ENCODE assay signal across 1 cellular context in genomic region chr19:3027292-3027691, GRCh38.
TF ChIP-seq lines count a peak whose summit lies in the region.

No MANE protein-coding gene starts in this region.

TF ChIP-seq in K562, 482 proteins besides CTCF, POLR2A, EP300 and RAD21:
- TF ChIP-seq NCOA6 (IDR thresholded peaks at IDR 0.05) (no peak), IFI16 (CRISPR knock-in tag; IDR thresholded peaks at IDR 0.05) (no peak), ELF1 (tag; IDR thresholded peaks at IDR 0.05) (no peak), CBX3 (IDR thresholded peaks at IDR 0.05; ENCODE audit: borderline replicate concordance in 1 of 2, low read length in 2 of 2) (no peak), NUFIP1 (IDR thresholded peaks at IDR 0.05; ENCODE audit: partially characterized antibody) (no peak), MAZ (CRISPR knock-in tag; conservative IDR thresholded peaks at IDR 0.05 in 1 of 2, IDR thresholded peaks at IDR 0.05 in 1 of 2) (no peak), PCBP1 (IDR thresholded peaks at IDR 0.05; ENCODE audit: low read depth, low read length, poor library complexity, severe bottlenecking) (no peak), RCOR1 (IDR thresholded peaks at IDR 0.05; ENCODE audit: borderline replicate concordance in 1 of 2, low read depth in 2 of 2, low read length in 2 of 2) (no peak), POLR2G (IDR thresholded peaks at IDR 0.05; ENCODE audit: low read depth, low read length) (no peak), HSF4 (CRISPR knock-in tag; IDR thresholded peaks at IDR 0.05; ENCODE audit: borderline replicate concordance) (no peak), PHB2 (IDR thresholded peaks at IDR 0.05; ENCODE audit: low read depth) (no peak), ZNF124 (CRISPR knock-in tag; IDR thresholded peaks at IDR 0.05) (no peak)
- TF ChIP-seq, protein P1, sequence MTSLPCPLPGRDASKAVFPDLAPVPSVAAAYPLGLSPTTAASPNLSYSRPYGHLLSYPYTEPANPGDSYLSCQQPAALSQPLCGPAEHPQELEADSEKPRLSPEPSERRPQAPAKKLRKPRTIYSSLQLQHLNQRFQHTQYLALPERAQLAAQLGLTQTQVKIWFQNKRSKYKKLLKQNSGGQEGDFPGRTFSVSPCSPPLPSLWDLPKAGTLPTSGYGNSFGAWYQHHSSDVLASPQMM (CRISPR knock-in tag; IDR thresholded peaks at IDR 0.05), result no peak
- TF ChIP-seq, protein P2, sequence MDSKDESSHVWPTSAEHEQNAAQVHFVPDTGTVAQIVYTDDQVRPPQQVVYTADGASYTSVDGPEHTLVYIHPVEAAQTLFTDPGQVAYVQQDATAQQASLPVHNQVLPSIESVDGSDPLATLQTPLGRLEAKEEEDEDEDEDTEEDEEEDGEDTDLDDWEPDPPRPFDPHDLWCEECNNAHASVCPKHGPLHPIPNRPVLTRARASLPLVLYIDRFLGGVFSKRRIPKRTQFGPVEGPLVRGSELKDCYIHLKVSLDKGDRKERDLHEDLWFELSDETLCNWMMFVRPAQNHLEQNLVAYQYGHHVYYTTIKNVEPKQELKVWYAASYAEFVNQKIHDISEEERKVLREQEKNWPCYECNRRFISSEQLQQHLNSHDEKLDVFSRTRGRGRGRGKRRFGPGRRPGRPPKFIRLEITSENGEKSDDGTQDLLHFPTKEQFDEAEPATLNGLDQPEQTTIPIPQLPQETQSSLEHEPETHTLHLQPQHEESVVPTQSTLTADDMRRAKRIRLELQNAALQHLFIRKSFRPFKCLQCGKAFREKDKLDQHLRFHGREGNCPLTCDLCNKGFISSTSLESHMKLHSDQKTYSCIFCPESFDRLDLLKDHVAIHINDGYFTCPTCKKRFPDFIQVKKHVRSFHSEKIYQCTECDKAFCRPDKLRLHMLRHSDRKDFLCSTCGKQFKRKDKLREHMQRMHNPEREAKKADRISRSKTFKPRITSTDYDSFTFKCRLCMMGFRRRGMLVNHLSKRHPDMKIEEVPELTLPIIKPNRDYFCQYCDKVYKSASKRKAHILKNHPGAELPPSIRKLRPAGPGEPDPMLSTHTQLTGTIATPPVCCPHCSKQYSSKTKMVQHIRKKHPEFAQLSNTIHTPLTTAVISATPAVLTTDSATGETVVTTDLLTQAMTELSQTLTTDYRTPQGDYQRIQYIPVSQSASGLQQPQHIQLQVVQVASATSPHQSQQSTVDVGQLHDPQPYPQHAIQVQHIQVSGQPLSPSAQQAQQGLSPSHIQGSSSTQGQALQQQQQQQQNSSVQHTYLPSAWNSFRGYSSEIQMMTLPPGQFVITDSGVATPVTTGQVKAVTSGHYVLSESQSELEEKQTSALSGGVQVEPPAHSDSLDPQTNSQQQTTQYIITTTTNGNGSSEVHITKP (IDR thresholded peaks at IDR 0.05; ENCODE audit: partially characterized antibody), result no peak
